ENCODE assay signal across 1 cellular context in genomic region chr14:101242442-101243385, GRCh38.
TF ChIP-seq lines count a peak whose summit lies in the region.

No MANE protein-coding gene starts in this region.

TF ChIP-seq in HCT116, 20 proteins besides CTCF, POLR2A, EP300 and RAD21 (continued from another document):
- TF ChIP-seq ZBTB33 (IDR thresholded peaks at IDR 0.05; ENCODE audit: extremely low read depth, insufficient replicate concordance, low read length), result no peak
- no peak for TF ChIP-seq ZNF274 (IDR thresholded peaks at IDR 0.05; ENCODE audit: low read depth, low read length)
- TF ChIP-seq EZH2 (IDR thresholded peaks at IDR 0.05), result no peak
- TF ChIP-seq MAX (IDR thresholded peaks at IDR 0.05), result no peak
- TF ChIP-seq YY1 (IDR thresholded peaks at IDR 0.05; ENCODE audit: extremely low read depth, insufficient replicate concordance, low read depth, low read length), result no peak
- TF ChIP-seq JUND (IDR thresholded peaks at IDR 0.05), result no peak
- TF ChIP-seq REST (IDR thresholded peaks at IDR 0.05; ENCODE audit: low read depth), result no peak
